In genomic region chr14:91755560-91755959, GRCh38 we compare ENCODE assay signal across 14 cellular contexts. TPM values are rescaled to one million over a fixed set of nuclear protein-coding genes. Genes with fewer than 3 reads are reported as not detected.
A peak's percentile ranks its signal among the peaks of the same experiment; 100 is the strongest.
DNase-seq lines count a peak whose midpoint lies in the region; ATAC-seq, FAIRE-seq and TF ChIP-seq lines count a peak whose summit lies in the region.
"Had no signal": no experiment of that assay in that cellular context is flagged by ENCODE, and none has a peak within 500 bp of the region (broad histone marks: within the 10 kb centered on the region; RNA-seq: fewer than 3 reads in every experiment).

No MANE protein-coding gene starts in this region.

- H3K9me3 ChIP-seq in lung (ENCODE audit: control insufficient read depth in 2 of 2, insufficient read depth in 1 of 2, low read length in 1 of 2): peaks cover 4 to 5% of the 10 kb centered on the region in 2 donors
- no peaks in the 10 kb centered on the region for H3K9me3 ChIP-seq in WERI-Rb-1 (ENCODE audit: severe bottlenecking)
- H3K9me3 ChIP-seq: thoracic aorta had no signal

- no peaks in the 10 kb centered on the region for H3K4me1 Mint-ChIP-seq in activated T-cell treated with anti-CD3 and anti-CD28 coated beads, Interleukin-2, amount 50 U/mL, for 4 hours (ENCODE audit: low read depth)
- H3K4me1 Mint-ChIP-seq: activated naive CD8-positive, alpha-beta T cell treated with anti-CD3 and anti-CD28 coated beads, Interleukin-2, amount 50 U/mL, for 24 hours had no signal

- H3K9me3 Mint-ChIP-seq in activated T-cell treated with anti-CD3 and anti-CD28 coated beads, Interleukin-2, amount 50 U/mL, for 4 hours: peaks cover 5% of the 10 kb centered on the region

- POLR2A ChIA-PET in BJ (lab: Charles Lee): no interaction called here

- FAIRE-seq in HTR-8/SVneo (lab: Jason Lieb, UNC): no peak

- peaks cover 0 to 4% of the 10 kb centered on the region in 2 donors for H3K4me1 ChIP-seq in lung (ENCODE audit: control insufficient read depth in 2 of 2, insufficient read depth in 2 of 2, low read length in 2 of 2)

- WGBS in lung, 2 donors: 32 to 49% methylated on average over 3 of the region's 3 CpGs

- H3K4me3 Mint-ChIP-seq in activated T-cell treated with anti-CD3 and anti-CD28 coated beads, Interleukin-2, amount 50 U/mL, for 4 hours: no peak overlapping the region
- H3K4me3 Mint-ChIP-seq: activated naive CD8-positive, alpha-beta T cell treated with anti-CD3 and anti-CD28 coated beads, Interleukin-2, amount 50 U/mL, for 24 hours had no signal

- no peaks in the 10 kb centered on the region for H3K36me3 ChIP-seq in BJ (ENCODE audit: control insufficient read depth, insufficient read depth, low read length)
- no peaks in the 10 kb centered on the region for H3K36me3 ChIP-seq in lung (ENCODE audit: control insufficient read depth in 2 of 2, insufficient read depth in 2 of 2, low read length in 2 of 2)
- H3K36me3 ChIP-seq in WERI-Rb-1: no peaks in the 10 kb centered on the region
- H3K36me3 ChIP-seq: BLaER1 treated with 17β-estradiol and CSF1 and Interleukin-3, amounts not matched to agents 10 nM and 100 nM; thoracic aorta had no signal

- H3K27ac ChIP-seq in lung (ENCODE audit: low read depth in 1 of 2, low read length in 1 of 2) (no peak overlapping the region), WERI-Rb-1 (no peak overlapping the region)
- H3K27ac ChIP-seq: BLaER1 treated with 17β-estradiol and CSF1 and Interleukin-3, amounts not matched to agents 10 nM and 100 nM; thoracic aorta had no signal

- no peaks in the 10 kb centered on the region for H3K27me3 ChIP-seq in BJ (ENCODE audit: control insufficient read depth, insufficient read depth, low read length)
- no peaks in the 10 kb centered on the region for H3K27me3 ChIP-seq in lung (ENCODE audit: control insufficient read depth, insufficient read depth)
- H3K27me3 ChIP-seq in WERI-Rb-1 (ENCODE audit: insufficient read depth, low read depth, severe bottlenecking): no peaks in the 10 kb centered on the region
- H3K27me3 ChIP-seq: BLaER1 treated with 17β-estradiol and CSF1 and Interleukin-3, amounts not matched to agents 10 nM and 100 nM had no signal

- CTCF ChIA-PET in BJ (lab: Yijun Ruan, JAX): no interaction called here

- TF ChIP-seq CTCF in BJ (IDR thresholded peaks at IDR 0.05; ENCODE audit: insufficient read depth, low read depth, low read length): no peak
- TF ChIP-seq CTCF in lung (IDR thresholded peaks at IDR 0.05; ENCODE audit: control extremely low read depth, extremely low read depth): no peak
- no peak for TF ChIP-seq CTCF in WERI-Rb-1 (IDR thresholded peaks at IDR 0.05; ENCODE audit: low read depth, low read length)

- H3K36me3 Mint-ChIP-seq in activated T-cell treated with anti-CD3 and anti-CD28 coated beads, Interleukin-2, amount 50 U/mL, for 4 hours (ENCODE audit: insufficient read depth): peaks cover 12% of the 10 kb centered on the region

- peak; percentile 43 for ATAC-seq in lung (ENCODE audit: insufficient read depth, low FRiP score)
- no peak for ATAC-seq in activated T-cell treated with anti-CD3 and anti-CD28 coated beads, Interleukin-2, amount 50 U/mL, for 4 hours
- ATAC-seq: activated naive CD8-positive, alpha-beta T cell treated with anti-CD3 and anti-CD28 coated beads, Interleukin-2, amount 50 U/mL, for 24 hours had no signal

- H3K4me3 ChIP-seq in BJ (ENCODE audit: low read depth, low read length) (no peak overlapping the region), lung (no peak overlapping the region), WERI-Rb-1 (ENCODE audit: low read depth, low read length) (no peak overlapping the region)
- H3K4me3 ChIP-seq: BLaER1 treated with 17β-estradiol and CSF1 and Interleukin-3, amounts not matched to agents 10 nM and 100 nM; thoracic aorta had no signal

- DNase-seq in BJ (ENCODE audit: low read depth) (peak; percentile 4), LoVo (ENCODE audit: low spot score) (peak; percentile 79), dermis microvascular lymphatic vessel endothelial cell (ENCODE audit: low read depth in 2 of 2) (peak; percentile 25 to 69), lung (ENCODE audit: low spot score) (no peak), WERI-Rb-1 (no peak), HTR-8/SVneo (ENCODE audit: insufficient read length, low spot score) (no peak)
- no peak for DNase-seq in stimulated activated CD4-positive, alpha-beta T cell treated with anti-CD3 and anti-CD28 coated beads, Interleukin-4, amount 100 ng/mL, for 4 hours
- DNase-seq in activated T-cell treated with anti-CD3 and anti-CD28 coated beads, Interleukin-2, amount 50 U/mL, for 4 hours: no peak
- DNase-seq: activated naive CD8-positive, alpha-beta T cell treated with anti-CD3 and anti-CD28 coated beads, Interleukin-2, amount 50 U/mL, for 24 hours; H7; NCI-H1930; nucleus accumbens had no signal

- no peaks in the 10 kb centered on the region for H3K27me3 Mint-ChIP-seq in activated T-cell treated with anti-CD3 and anti-CD28 coated beads, Interleukin-2, amount 50 U/mL, for 4 hours (ENCODE audit: low read depth)
- H3K27me3 Mint-ChIP-seq: activated naive CD8-positive, alpha-beta T cell treated with anti-CD3 and anti-CD28 coated beads, Interleukin-2, amount 50 U/mL, for 24 hours had no signal

RNA-seq across cellular contexts. Expression of gene CATSPERB, which starts 23.7 kb away (rescaled TPM):
- polyA plus RNA-seq in BJ (2011; rRNA removed): not detected in 2 replicates
- not detected in 2 replicates for polyA minus RNA-seq in BJ (2011; rRNA and poly(A)+ RNA removed)
- total RNA-seq in dermis microvascular lymphatic vessel endothelial cell: 0.13 and 1.6 TPM in 2 replicates
- total RNA-seq in lung: 1 to 10 TPM; 7.4 to 9.0 TPM
- 1 to 10 TPM in 1 of 2 donors, under 1 TPM in 1; 0.57 to 1.3 TPM for polyA plus RNA-seq in lung
- total RNA-seq in activated T-cell treated with anti-CD3 and anti-CD28 coated beads, Interleukin-2, amount 50 U/mL, for 4 hours: under 1 TPM; 0.05 to 0.21 (median 0.08) TPM

Comparison
In these comparisons a context has a peak if more than half of its experiments do, and no peak if none do; other contexts are left out.
1. DNase-seq: peak in BJ (single experiment), LoVo (single experiment) and dermis microvascular lymphatic vessel endothelial cell (2 of 2); none in lung (single experiment), WERI-Rb-1 (single experiment), stimulated activated CD4-positive, alpha-beta T cell treated with anti-CD3 and anti-CD28 coated beads, Interleukin-4, amount 100 ng/mL, for 4 hours (0 of 2), activated T-cell treated with anti-CD3 and anti-CD28 coated beads, Interleukin-2, amount 50 U/mL, for 4 hours (single experiment) and HTR-8/SVneo (single experiment).